Comparison of ENCODE assay signal across 13 cellular contexts in genomic region chr21:37032877-37033471, GRCh38. TPM values are rescaled to one million over a fixed set of nuclear protein-coding genes. Genes with fewer than 3 reads are reported as not detected.
DNase-seq lines count a peak whose midpoint lies in the region; ATAC-seq and TF ChIP-seq lines count a peak whose summit lies in the region.
"Had no signal": no experiment of that assay in that cellular context is flagged by ENCODE, and none has a peak within 500 bp of the region (broad histone marks: within the 10 kb centered on the region; RNA-seq: fewer than 3 reads in every experiment).

No MANE protein-coding gene starts in this region.

- intact Hi-C loops in left ventricle myocardium superior (cut with micrococcal nuclease) (no loop called here), posterior cingulate gyrus (cut with DNase I) (no loop called here)

- H3K4me3 Mint-ChIP-seq in stimulated activated effector memory CD8-positive, alpha-beta T cell treated with anti-CD3 and anti-CD28 coated beads, Interleukin-12 subunit alpha, Interleukin-12 subunit beta, amount 100 ng/mL, for 72 hours = no peak overlapping the region

- H3K4me3 ChIP-seq in fibroblast of lung (replicated peaks in 1 of 4; ENCODE audit: control extremely low read depth in 1 of 4, insufficient read depth in 1 of 4, low read depth in 3 of 4, low read length in 4 of 4) = no peak overlapping the region

- H3K4me1 Mint-ChIP-seq in stimulated activated effector memory CD8-positive, alpha-beta T cell treated with anti-CD3 and anti-CD28 coated beads, Interleukin-12 subunit alpha, Interleukin-12 subunit beta, amount 100 ng/mL, for 72 hours = no peaks in the 10 kb centered on the region

- H3K27ac ChIP-seq in fibroblast of lung (ENCODE audit: insufficient read depth, low read length) = no peak overlapping the region

- H3K27me3 ChIP-seq in fibroblast of lung (ENCODE audit: control insufficient read depth, insufficient read depth, low read length) = peaks cover 2% of the 10 kb centered on the region

- H3K9ac ChIP-seq in fibroblast of lung (ENCODE audit: insufficient read depth, low read length) = no peak overlapping the region

- no peaks in the 10 kb centered on the region for H3K79me2 ChIP-seq in fibroblast of lung (ENCODE audit: control insufficient read depth, insufficient read depth, low read length)

- DNase-seq in NOMO-1 treated with DMSO at 0.1 percent for 48 hours (lab: John Stamatoyannopoulos, UW; ENCODE audit: unreplicated experiment) (peak; percentile 16), NOMO-1 treated with dmso at 0.1 percent for 144 hours (lab: John Stamatoyannopoulos, UW; ENCODE audit: unreplicated experiment) (no peak), RPMI7951 (ENCODE audit: low read depth) (peak; percentile 56), fibroblast of lung (ENCODE audit: low read depth in 2 of 2) (peak; percentile 60 to 78), left ventricle myocardium superior (no peak), posterior cingulate gyrus (no peak)
- no peak for DNase-seq in stimulated activated effector memory CD8-positive, alpha-beta T cell treated with anti-CD3 and anti-CD28 coated beads, Interleukin-12 subunit alpha, Interleukin-12 subunit beta, amount 100 ng/mL, for 72 hours (ENCODE audit: low spot score in 2 of 2)
- DNase-seq in stimulated activated CD8-positive, alpha-beta memory T cell treated with anti-CD3 and anti-CD28 coated beads, Interleukin-4, amount 100 ng/mL, for 48 hours = no peak
- DNase-seq: 8988T; activated CD4-positive, CD25-positive, alpha-beta regulatory T cell; NCI-H1105 had no signal

- H4K20me1 ChIP-seq in fibroblast of lung (ENCODE audit: control insufficient read depth, extremely low read depth, insufficient read depth, low read length) = no peaks in the 10 kb centered on the region

- no peak for TF ChIP-seq CTCF in fibroblast of lung (conservative IDR thresholded peaks at IDR 0.05 in 1 of 2, IDR thresholded peaks at IDR 0.05 in 1 of 2; ENCODE audit: low read depth in 1 of 2, low read length in 2 of 2)

- H3K9me3 Mint-ChIP-seq in stimulated activated effector memory CD8-positive, alpha-beta T cell treated with anti-CD3 and anti-CD28 coated beads, Interleukin-12 subunit alpha, Interleukin-12 subunit beta, amount 100 ng/mL, for 72 hours = no peaks in the 10 kb centered on the region
- H3K9me3 Mint-ChIP-seq: activated naive CD4-positive, alpha-beta T cell treated with anti-CD3 and anti-CD28 coated beads, Interleukin-2, amount 50 U/mL, for 72 hours had no signal

- H3K36me3 ChIP-seq in fibroblast of lung (ENCODE audit: control insufficient read depth, insufficient read depth, low read length) = no peaks in the 10 kb centered on the region

- H3K36me3 Mint-ChIP-seq in stimulated activated effector memory CD8-positive, alpha-beta T cell treated with anti-CD3 and anti-CD28 coated beads, Interleukin-12 subunit alpha, Interleukin-12 subunit beta, amount 100 ng/mL, for 72 hours = no peaks in the 10 kb centered on the region
- H3K36me3 Mint-ChIP-seq: activated naive CD4-positive, alpha-beta T cell treated with anti-CD3 and anti-CD28 coated beads, Interleukin-2, amount 50 U/mL, for 72 hours had no signal

- peak; percentile 79 for ATAC-seq in stimulated activated effector memory CD8-positive, alpha-beta T cell treated with anti-CD3 and anti-CD28 coated beads, Interleukin-12 subunit alpha, Interleukin-12 subunit beta, amount 100 ng/mL, for 72 hours
- no peak for ATAC-seq in left ventricle myocardium superior

- no peaks in the 10 kb centered on the region for H3K4me1 ChIP-seq in fibroblast of lung (ENCODE audit: control insufficient read depth, extremely low read depth, insufficient read depth, low read length)

- H3K27ac Mint-ChIP-seq in stimulated activated effector memory CD8-positive, alpha-beta T cell treated with anti-CD3 and anti-CD28 coated beads, Interleukin-12 subunit alpha, Interleukin-12 subunit beta, amount 100 ng/mL, for 72 hours = no peak overlapping the region
- H3K27ac Mint-ChIP-seq: activated naive CD4-positive, alpha-beta T cell treated with anti-CD3 and anti-CD28 coated beads, Interleukin-2, amount 50 U/mL, for 72 hours had no signal

- H2AFZ ChIP-seq in fibroblast of lung (ENCODE audit: low read length) = no peak overlapping the region

- no peaks in the 10 kb centered on the region for H3K9me3 ChIP-seq in fibroblast of lung (ENCODE audit: control insufficient read depth, insufficient read depth, low read depth, low read length)

- no peak overlapping the region for H3K4me2 ChIP-seq in fibroblast of lung (ENCODE audit: extremely low read depth, insufficient read depth, low read length)

RNA-seq across cellular contexts. Expression of gene RIPPLY3, which starts 26.5 kb away (rescaled TPM):
- total RNA-seq in RPMI7951 (2014; rRNA removed; shearing (Covaris generic)) = not detected in 2 replicates
- total RNA-seq in fibroblast of lung (not detected in 2 replicates), left ventricle myocardium superior (not detected)
- 0.03 TPM in 1 of 2 replicates, not detected in the other for polyA plus RNA-seq in fibroblast of lung
- not detected in 2 replicates for polyA plus RNA-seq in fibroblast of lung (2012)
- not detected in 2 replicates for polyA minus RNA-seq in fibroblast of lung (ENCODE audit: low replicate concordance)
- total RNA-seq: OCI-LY7 had no signal

RNA-seq across cellular contexts. Expression of gene PIGP, which starts 39.9 kb away (rescaled TPM):
- 11.3 and 22.8 TPM in 2 replicates for total RNA-seq in RPMI7951 (2014; rRNA removed; shearing (Covaris generic))
- total RNA-seq in fibroblast of lung (3.3 and 8.6 TPM in 2 replicates), left ventricle myocardium superior (36.8 TPM)
- 19.4 and 25.9 TPM in 2 replicates for polyA plus RNA-seq in fibroblast of lung
- 12.0 and 14.7 TPM in 2 replicates for polyA plus RNA-seq in fibroblast of lung (2012)
- 0.85 and 2.0 TPM in 2 replicates for polyA minus RNA-seq in fibroblast of lung (ENCODE audit: low replicate concordance)

RNA-seq across cellular contexts. Expression of gene TTC3, which starts 40.1 kb away (rescaled TPM):
- total RNA-seq in RPMI7951 (2014; rRNA removed; shearing (Covaris generic)) = 65.9 and 74.0 TPM in 2 replicates
- total RNA-seq in fibroblast of lung (224 and 253 TPM in 2 replicates), left ventricle myocardium superior (37.0 TPM)
- polyA plus RNA-seq in fibroblast of lung = 93.2 and 121 TPM in 2 replicates
- 67.1 and 109 TPM in 2 replicates for polyA plus RNA-seq in fibroblast of lung (2012)
- polyA minus RNA-seq in fibroblast of lung (ENCODE audit: low replicate concordance) = 36.3 and 59.6 TPM in 2 replicates

Comparison
In these comparisons a context has a peak if more than half of its experiments do, and no peak if none do; other contexts are left out.
1. DNase-seq: peak in NOMO-1 treated with DMSO at 0.1 percent for 48 hours (single experiment), RPMI7951 (single experiment) and fibroblast of lung (2 of 2); none in NOMO-1 treated with dmso at 0.1 percent for 144 hours (single experiment), stimulated activated effector memory CD8-positive, alpha-beta T cell treated with anti-CD3 and anti-CD28 coated beads, Interleukin-12 subunit alpha, Interleukin-12 subunit beta, amount 100 ng/mL, for 72 hours (0 of 2), left ventricle myocardium superior (single experiment), stimulated activated CD8-positive, alpha-beta memory T cell treated with anti-CD3 and anti-CD28 coated beads, Interleukin-4, amount 100 ng/mL, for 48 hours (single experiment) and posterior cingulate gyrus (0 of 10).